Comparison of ENCODE assay signal across 16 cellular contexts in genomic region chr16:85279874-85280545, GRCh38.
DNase-seq lines count a peak whose midpoint lies in the region; ATAC-seq and TF ChIP-seq lines count a peak whose summit lies in the region.
"Had no signal": no experiment of that assay in that cellular context is flagged by ENCODE, and none has a peak within 500 bp of the region (broad histone marks: within the 10 kb centered on the region; RNA-seq: fewer than 3 reads in every experiment).

No MANE protein-coding gene starts in this region.

- H3K4me2 ChIP-seq in GM23338 (no peak overlapping the region), hepatocyte (no peak overlapping the region)

- H3K9me3 ChIP-seq in hepatocyte (ENCODE audit: low read depth) (no peaks in the 10 kb centered on the region), spleen (no peaks in the 10 kb centered on the region)
- H3K9me3 ChIP-seq: ascending aorta, ovary had no signal

- no peak overlapping the region for H3K27ac ChIP-seq in GM23338 (ENCODE audit: low read depth)
- peak overlapping the region; percentile 28 for H3K27ac ChIP-seq in hepatocyte
- peak overlapping the region in 6 of 8 donors; percentile 36 to 62 (median 52) for H3K27ac ChIP-seq in spleen
- H3K27ac ChIP-seq: ascending aorta, HL-60, ovary, VCaP had no signal

- H3K4me3 Mint-ChIP-seq in GM23338 = no peak overlapping the region
- H3K4me3 Mint-ChIP-seq: stimulated activated naive CD8-positive, alpha-beta T cell treated with anti-CD3 and anti-CD28 coated beads, Interleukin-15, amount 100 ng/mL, for 72 hours had no signal

- no peaks in the 10 kb centered on the region for H3K9me2 ChIP-seq in GM23338 (ENCODE audit: insufficient read depth)
- no peaks in the 10 kb centered on the region for H3K9me2 ChIP-seq in hepatocyte (replicated peaks; ENCODE audit: insufficient read depth)

- WGBS in hepatocyte (ENCODE audit: low lambda C conversion rate, missing lambda C conversion rate) = 90% methylated on average over 18 of the region's 18 CpGs
- 73 to 84% (median 82%) methylated on average over 16 to 18 of the region's 18 CpGs for WGBS in spleen, 5 donors

- H3K79me2 ChIP-seq in GM23338 (replicated peaks; ENCODE audit: insufficient read depth) (peaks cover 3% of the 10 kb centered on the region; the same call in 1 of the 2 replicates), hepatocyte (peaks cover 13% of the 10 kb centered on the region)

- H3K9me3 Mint-ChIP-seq in GM23338 = no peaks in the 10 kb centered on the region
- H3K9me3 Mint-ChIP-seq: stimulated activated naive CD8-positive, alpha-beta T cell treated with anti-CD3 and anti-CD28 coated beads, Interleukin-15, amount 100 ng/mL, for 72 hours had no signal

- H3K36me3 ChIP-seq in GM23338 (ENCODE audit: insufficient read depth) (no peaks in the 10 kb centered on the region), hepatocyte (replicated peaks; ENCODE audit: insufficient read depth, low read depth) (no peaks in the 10 kb centered on the region), spleen (no peaks in the 10 kb centered on the region)
- H3K36me3 ChIP-seq: ascending aorta, ovary had no signal

- intact Hi-C loops in spleen (cut with DNase I; ENCODE audit: low total_unique reads) = no loop called here

- H3K27me3 ChIP-seq in GM23338 (ENCODE audit: insufficient read depth) (no peaks in the 10 kb centered on the region), hepatocyte (no peaks in the 10 kb centered on the region), spleen (replicated peaks in 1 of 7) (no peaks in the 10 kb centered on the region)
- H3K27me3 ChIP-seq: ascending aorta, ovary had no signal

- H3K27me3 Mint-ChIP-seq in GM23338 (ENCODE audit: insufficient read depth, low read depth, poor library complexity) = peaks cover 25% of the 10 kb centered on the region
- H3K27me3 Mint-ChIP-seq: stimulated activated naive CD8-positive, alpha-beta T cell treated with anti-CD3 and anti-CD28 coated beads, Interleukin-15, amount 100 ng/mL, for 72 hours had no signal

- no peaks in the 10 kb centered on the region for H3F3A ChIP-seq in GM23338 (replicated peaks; ENCODE audit: low read depth)

- DNase-seq in GM23338 (ENCODE audit: low spot score) (no peak), amniotic epithelial cell (ENCODE audit: low read depth) (peak; percentile 33), hepatocyte (ENCODE audit: low spot score) (no peak), spleen (peak; percentile 86), SKM-1 (lab: John Stamatoyannopoulos, UW; ENCODE audit: unreplicated experiment) (no peak)
- no peak for DNase-seq in activated CD8-positive, alpha-beta memory T cell treated with anti-CD3 and anti-CD28 coated beads, Interleukin-2, amount 50 U/mL, for 48 hours
- DNase-seq: activated CD8-positive, alpha-beta memory T cell treated with anti-CD3 and anti-CD28 coated beads for 24 hours; AML-193; NCI-H1105 treated with DMSO at 0.1 percent for 48 hours; PC-3; stimulated activated naive CD8-positive, alpha-beta T cell treated with anti-CD3 and anti-CD28 coated beads, Interleukin-15, amount 100 ng/mL, for 72 hours had no signal

- TF ChIP-seq POLR2A in spleen (IDR thresholded peaks at IDR 0.05) = no peak

- H3K4me3 ChIP-seq in GM23338 (no peak overlapping the region), hepatocyte (no peak overlapping the region), spleen (no peak overlapping the region)
- H3K4me3 ChIP-seq: ascending aorta, ovary had no signal

- ATAC-seq in GM23338 = no peak
- no peak for ATAC-seq in HG03025 (IDR thresholded peaks at IDR 0.05; ENCODE audit: low FRiP score, unreplicated experiment)
- ATAC-seq: PC-3; stimulated activated naive CD8-positive, alpha-beta T cell treated with anti-CD3 and anti-CD28 coated beads, Interleukin-15, amount 100 ng/mL, for 72 hours had no signal

- peaks cover 6% of the 10 kb centered on the region for H3K4me1 ChIP-seq in GM23338 (ENCODE audit: insufficient read depth)
- peaks cover 8% of the 10 kb centered on the region for H3K4me1 ChIP-seq in hepatocyte (ENCODE audit: insufficient read depth)
- H3K4me1 ChIP-seq in spleen = peaks cover 0 to 32% (median 16%) of the 10 kb centered on the region in 6 donors
- H3K4me1 ChIP-seq: ascending aorta had no signal

- H3K36me3 Mint-ChIP-seq in GM23338 (ENCODE audit: low read depth) = no peaks in the 10 kb centered on the region

- TF ChIP-seq CTCF in GM23338 (conservative IDR thresholded peaks at IDR 0.05; ENCODE audit: low read depth in 2 of 2) (no peak), hepatocyte (IDR thresholded peaks at IDR 0.05; ENCODE audit: poor library complexity) (no peak), spleen (IDR thresholded peaks at IDR 0.05 in 8 of 11, conservative IDR thresholded peaks at IDR 0.05 in 3 of 11) (no peak)

- H3K27ac Mint-ChIP-seq in GM23338 = 0 out of 2 replicates have a peak overlapping the region, but pooled peaks have one; percentile 31
- H3K27ac Mint-ChIP-seq: stimulated activated naive CD8-positive, alpha-beta T cell treated with anti-CD3 and anti-CD28 coated beads, Interleukin-15, amount 100 ng/mL, for 72 hours had no signal

- H3K4me1 Mint-ChIP-seq in GM23338 = peaks cover 35% of the 10 kb centered on the region
- H3K4me1 Mint-ChIP-seq: stimulated activated naive CD8-positive, alpha-beta T cell treated with anti-CD3 and anti-CD28 coated beads, Interleukin-15, amount 100 ng/mL, for 72 hours had no signal

- no peaks in the 10 kb centered on the region; the same call in none of the 2 replicates for H4K20me1 ChIP-seq in GM23338 (replicated peaks; ENCODE audit: insufficient read depth)
- peaks cover 8% of the 10 kb centered on the region for H4K20me1 ChIP-seq in hepatocyte (ENCODE audit: insufficient read depth, poor library complexity, severe bottlenecking)

- H2AFZ ChIP-seq in GM23338 = no peak overlapping the region
- no peak overlapping the region for H2AFZ ChIP-seq in hepatocyte

TF ChIP-seq in GM23338, 12 proteins besides CTCF, POLR2A, EP300 and RAD21 (continues in another document):
- TF ChIP-seq ZNF331 (CRISPR knock-in tag; IDR thresholded peaks at IDR 0.05; ENCODE audit: low read depth) (no peak), NANOG (IDR thresholded peaks at IDR 0.05; ENCODE audit: borderline replicate concordance) (no peak), ZNF114 (CRISPR knock-in tag; IDR thresholded peaks at IDR 0.05) (no peak), JUNB (IDR thresholded peaks at IDR 0.05; ENCODE audit: unreplicated experiment) (no peak), ZNF462 (CRISPR knock-in tag; IDR thresholded peaks at IDR 0.05) (no peak), EZH2phosphoT487 (IDR thresholded peaks at IDR 0.05; ENCODE audit: unreplicated experiment) (no peak)

Comparison
In these comparisons a context has a peak if more than half of its experiments do, and no peak if none do; other contexts are left out.
1. DNase-seq: peak in amniotic epithelial cell (single experiment) and spleen (single experiment); none in GM23338 (single experiment), hepatocyte (single experiment), activated CD8-positive, alpha-beta memory T cell treated with anti-CD3 and anti-CD28 coated beads, Interleukin-2, amount 50 U/mL, for 48 hours (single experiment) and SKM-1 (single experiment).